31 cellular contexts compared by ENCODE assay signal in genomic region chr4:56209767-56210166, GRCh38.
"Had no signal": no experiment of that assay in that cellular context is flagged by ENCODE, and none has a peak within 500 bp of the region (broad histone marks: within the 10 kb centered on the region; RNA-seq: fewer than 3 reads in every experiment).

No MANE protein-coding gene starts in this region.

- H3K27ac Mint-ChIP-seq: activated CD4-positive, alpha-beta T cell treated with anti-CD3 and anti-CD28 coated beads for 36 hours; activated CD4-positive, alpha-beta T cell treated with anti-CD3 and anti-CD28 coated beads, Interleukin-2, amount 10 ng/mL, durations not matched to agents 7 days and 5 days; activated CD8-positive, alpha-beta T cell treated with anti-CD3 and anti-CD28 coated beads, Interleukin-2, amount 10 ng/mL, durations not matched to agents 7 days and 5 days; activated naive CD4-positive, alpha-beta T cell treated with anti-CD3 and anti-CD28 coated beads for 36 hours; activated naive CD8-positive, alpha-beta T cell; activated naive CD8-positive, alpha-beta T cell treated with anti-CD3 and anti-CD28 coated beads, Interleukin-2, amount 50 U/mL, for 24 hours; activated T-cell treated with anti-CD3 and anti-CD28 coated beads, Interleukin-2, amount 50 U/mL, for 24 hours; T-helper 1 cell treated with Interleukin-12 subunit alpha and Interleukin-12 subunit beta and Interleukin-4 antibody, amounts not matched to agents 30 μg/mL and 1 μg/mL, for 36 hours; T-helper 2 cell treated with Interferon-gamma antibody and Interleukin-4, amounts not matched to agents 5 μg/mL and 100 μg/mL, for 36 hours had no signal

- H3K27me3 ChIP-seq: brain microvascular endothelial cell, Peyer's patch, SJSA1 had no signal

- ATAC-seq: activated CD4-positive, alpha-beta T cell treated with anti-CD3 and anti-CD28 coated beads for 36 hours; activated CD4-positive, CD25-positive, alpha-beta regulatory T cell treated with anti-CD3 and anti-CD28 coated beads, Interleukin-2, amount 50 U/mL, for 24 hours; activated CD8-positive, alpha-beta T cell treated with anti-CD3 and anti-CD28 coated beads, Interleukin-2, amount 10 ng/mL, durations not matched to agents 7 days and 5 days; activated naive CD8-positive, alpha-beta T cell treated with anti-CD3 and anti-CD28 coated beads, Interleukin-2, amount 50 U/mL, for 24 hours; PC-3 had no signal

- H3K4me1 Mint-ChIP-seq: activated CD4-positive, alpha-beta T cell treated with anti-CD3 and anti-CD28 coated beads for 36 hours; activated CD4-positive, alpha-beta T cell treated with anti-CD3 and anti-CD28 coated beads, Interleukin-2, amount 10 ng/mL, durations not matched to agents 7 days and 5 days; activated naive CD8-positive, alpha-beta T cell treated with anti-CD3 and anti-CD28 coated beads, Interleukin-2, amount 50 U/mL, for 24 hours had no signal

- H3K4me1 ChIP-seq: SJSA1 had no signal

- H3K27ac ChIP-seq: brain microvascular endothelial cell, Peyer's patch, SJSA1 had no signal

- H3K36me3 ChIP-seq: brain microvascular endothelial cell, Peyer's patch, SJSA1 had no signal

- H3K4me3 Mint-ChIP-seq: activated CD4-positive, alpha-beta T cell treated with anti-CD3 and anti-CD28 coated beads for 36 hours; activated CD4-positive, alpha-beta T cell treated with anti-CD3 and anti-CD28 coated beads, Interleukin-2, amount 10 ng/mL, durations not matched to agents 7 days and 5 days; activated CD8-positive, alpha-beta T cell treated with anti-CD3 and anti-CD28 coated beads, Interleukin-2, amount 10 ng/mL, durations not matched to agents 7 days and 5 days; activated naive CD4-positive, alpha-beta T cell treated with anti-CD3 and anti-CD28 coated beads for 36 hours; activated naive CD8-positive, alpha-beta T cell; activated naive CD8-positive, alpha-beta T cell treated with anti-CD3 and anti-CD28 coated beads, Interleukin-2, amount 50 U/mL, for 24 hours; activated T-cell treated with anti-CD3 and anti-CD28 coated beads, Interleukin-2, amount 50 U/mL, for 24 hours; T-helper 1 cell treated with Interleukin-12 subunit alpha and Interleukin-12 subunit beta and Interleukin-4 antibody, amounts not matched to agents 30 μg/mL and 1 μg/mL, for 36 hours; T-helper 2 cell treated with Interferon-gamma antibody and Interleukin-4, amounts not matched to agents 5 μg/mL and 100 μg/mL, for 36 hours had no signal

- DNase-seq: activated CD4-positive, alpha-beta T cell treated with anti-CD3 and anti-CD28 coated beads for 36 hours; activated CD4-positive, alpha-beta T cell treated with anti-CD3 and anti-CD28 coated beads, Interleukin-2, amount 10 ng/mL, durations not matched to agents 7 days and 5 days; activated CD4-positive, alpha-beta T cell treated with anti-CD3 and anti-CD28 coated beads, Interleukin-2, amount 50 U/mL, for 48 hours; activated CD8-positive, alpha-beta T cell treated with anti-CD3 and anti-CD28 coated beads, Interleukin-2, amount 10 ng/mL, durations not matched to agents 7 days and 5 days; activated gamma-delta T cell treated with Interleukin-2 at 50 U/mL for 16 hours; activated naive CD4-positive, alpha-beta T cell treated with anti-CD3 and anti-CD28 coated beads for 36 hours; activated naive CD8-positive, alpha-beta T cell treated with anti-CD3 and anti-CD28 coated beads, Interleukin-2, amount 50 U/mL, for 24 hours; activated T-cell treated with anti-CD3 and anti-CD28 coated beads, Interleukin-2, amount 50 U/mL, for 24 hours; aorta; brain microvascular endothelial cell; NCI-H1092 treated with DMSO at 0.1 percent for 48 hours; NCI-H1417; NCI-H146; NCI-H187; NCI-H2029 treated with DMSO at 0.1 percent for 48 hours; NCI-H2107; NCI-H2171; NCI-H510A; NCI-H526; NCI-H748 treated with DMSO at 0.1 percent for 48 hours; NK-92 treated with Interleukin-12 subunit alpha and Interleukin-12 subunit beta, amount 100 ng/mL, for 24 hours; PC-3; RPMI8226; SHP77 treated with DMSO at 0.1 percent for 48 hours; SK-N-SH had no signal

- H3K9me3 ChIP-seq: Peyer's patch, SJSA1, SK-N-SH had no signal

- H3K4me3 ChIP-seq: Peyer's patch, SJSA1 had no signal

- H3K27me3 Mint-ChIP-seq: activated CD4-positive, alpha-beta T cell treated with anti-CD3 and anti-CD28 coated beads for 36 hours; activated CD4-positive, alpha-beta T cell treated with anti-CD3 and anti-CD28 coated beads, Interleukin-2, amount 10 ng/mL, durations not matched to agents 7 days and 5 days; activated naive CD8-positive, alpha-beta T cell; activated naive CD8-positive, alpha-beta T cell treated with anti-CD3 and anti-CD28 coated beads, Interleukin-2, amount 50 U/mL, for 24 hours; activated T-cell treated with anti-CD3 and anti-CD28 coated beads, Interleukin-2, amount 50 U/mL, for 24 hours had no signal
